In genomic region chr5:93511445-93511844, GRCh38 we compare ENCODE assay signal across 1 cellular context.
TF ChIP-seq lines count a peak whose summit lies in the region.

No MANE protein-coding gene starts in this region.

TF ChIP-seq in GM12878, 131 proteins besides CTCF, POLR2A, EP300 and RAD21 (continued from another document):
- TF ChIP-seq PRDM15 (CRISPR knock-in tag; IDR thresholded peaks at IDR 0.05): no peak
- TF ChIP-seq USF1 (IDR thresholded peaks at IDR 0.05; ENCODE audit: borderline replicate concordance, extremely low read length, insufficient read depth, low read depth, low read length): no peak
- no peak for TF ChIP-seq KAT2A (conservative IDR thresholded peaks at IDR 0.05; ENCODE audit: control insufficient read depth, low read depth, low read length)
- TF ChIP-seq RAD51 (IDR thresholded peaks at IDR 0.05): no peak
- no peak for TF ChIP-seq E2F8 (IDR thresholded peaks at IDR 0.05; ENCODE audit: low read depth, partially characterized antibody)
- no peak for TF ChIP-seq NFXL1 (IDR thresholded peaks at IDR 0.05; ENCODE audit: borderline replicate concordance)
- no peak for TF ChIP-seq SUZ12 (IDR thresholded peaks at IDR 0.05; ENCODE audit: unreplicated experiment)
- no peak for TF ChIP-seq CEBPZ (IDR thresholded peaks at IDR 0.05; ENCODE audit: low read depth, low read length)
- TF ChIP-seq HDAC2 (IDR thresholded peaks at IDR 0.05): no peak
- TF ChIP-seq JUNB (IDR thresholded peaks at IDR 0.05): no peak
- no peak for TF ChIP-seq NR2C2 (IDR thresholded peaks at IDR 0.05; ENCODE audit: borderline replicate concordance, control insufficient read depth, insufficient read length, low read depth)
